21 cellular contexts compared by ENCODE assay signal in the genomic region with DNA sequence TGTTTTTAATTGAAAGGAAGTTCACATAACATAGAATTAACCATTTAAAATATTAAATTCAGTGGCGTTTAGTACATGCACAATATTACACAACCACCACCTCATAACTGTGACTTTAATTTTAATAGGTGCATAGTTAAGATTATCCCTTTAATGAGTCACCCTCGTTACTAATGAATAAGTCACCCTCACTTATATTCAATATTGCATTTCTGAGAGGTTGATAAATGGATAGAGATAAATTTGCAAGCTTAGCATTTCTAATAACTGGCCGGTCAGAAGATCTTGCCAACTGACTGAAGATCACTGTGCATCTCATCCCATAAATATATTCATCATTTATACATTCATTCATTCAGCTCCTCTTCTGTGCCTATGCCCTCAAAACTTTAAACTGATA.
"Had no signal": no experiment of that assay in that cellular context is flagged by ENCODE, and none has a peak within 500 bp of the region (broad histone marks: within the 10 kb centered on the region; RNA-seq: fewer than 3 reads in every experiment).

No MANE protein-coding gene starts in this region.

- FAIRE-seq: endothelial cell of umbilical vein, kidney, TTC549 had no signal

- H3K4me3 ChIP-seq: adrenal gland, cardiac muscle cell, lung, prostate gland, right atrium auricular region, smooth muscle cell, stomach had no signal

- H3K27ac ChIP-seq: adrenal gland, cardiac muscle cell, prostate gland, right atrium auricular region, stomach had no signal

- DNase-seq: activated CD4-positive, alpha-beta memory T cell treated with anti-CD3 and anti-CD28 coated beads for 36 hours; activated CD4-positive, alpha-beta T cell treated with anti-CD3 and anti-CD28 coated beads for 4 hours; activated gamma-delta T cell treated with Interleukin-2 at 50 U/mL for 16 hours; activated T-cell treated with anti-CD3 and anti-CD28 coated beads for 4 hours; effector memory CD4-positive, alpha-beta T cell; foreskin melanocyte; kidney; occipital lobe; stimulated activated CD4-positive, alpha-beta T cell treated with anti-CD3 and anti-CD28 coated beads, Interleukin-4, amount 100 ng/mL, for 24 hours had no signal

- H3K36me3 ChIP-seq: adrenal gland, cardiac muscle cell, prostate gland, right atrium auricular region, stomach had no signal

- H3K27me3 ChIP-seq: adrenal gland, cardiac muscle cell, right atrium auricular region, stomach had no signal

- H3K9me3 ChIP-seq: adrenal gland, prostate gland, right atrium auricular region, stomach had no signal

- ATAC-seq: activated naive CD4-positive, alpha-beta T cell treated with anti-CD3 and anti-CD28 coated beads, Interleukin-2, amount 50 U/mL, for 72 hours; natural killer cell treated with Interleukin-12 subunit alpha and Interleukin-12 subunit beta and Interleukin-15 and Interleukin-18, amount 100 ng/mL, for 72 hours; stimulated activated effector memory CD8-positive, alpha-beta T cell treated with anti-CD3 and anti-CD28 coated beads, Interleukin-12 subunit alpha, Interleukin-12 subunit beta, amount 100 ng/mL, for 72 hours had no signal
